In genomic region chr5:68115584-68115983, GRCh38 we compare ENCODE assay signal across 1 cellular context.
TF ChIP-seq lines count a peak whose summit lies in the region.

No MANE protein-coding gene starts in this region.

TF ChIP-seq in GM23338, 12 proteins besides CTCF, POLR2A, EP300 and RAD21:
- TF ChIP-seq ZNF462 (CRISPR knock-in tag; IDR thresholded peaks at IDR 0.05) (no peak), ETS1 (IDR thresholded peaks at IDR 0.05) (no peak), ZNF114 (CRISPR knock-in tag; IDR thresholded peaks at IDR 0.05) (no peak), NANOG (IDR thresholded peaks at IDR 0.05; ENCODE audit: borderline replicate concordance) (no peak), POLR2AphosphoS5 (IDR thresholded peaks at IDR 0.05; ENCODE audit: low read depth) (no peak), EZH2phosphoT487 (IDR thresholded peaks at IDR 0.05; ENCODE audit: unreplicated experiment) (no peak), STAT1 (IDR thresholded peaks at IDR 0.05; ENCODE audit: unreplicated experiment) (no peak), EZH2 (IDR thresholded peaks at IDR 0.05; ENCODE audit: low read depth, unreplicated experiment) (no peak), JUNB (IDR thresholded peaks at IDR 0.05; ENCODE audit: unreplicated experiment) (no peak), REST (IDR thresholded peaks at IDR 0.05; ENCODE audit: unreplicated experiment) (no peak), ZNF331 (CRISPR knock-in tag; IDR thresholded peaks at IDR 0.05; ENCODE audit: low read depth) (no peak), CREB1 (CRISPR knock-in tag; IDR thresholded peaks at IDR 0.05; ENCODE audit: low read depth) (no peak)
